ENCODE assay signal across 1 cellular context in genomic region chr7:17184805-17185689, GRCh38.
TF ChIP-seq lines count a peak whose summit lies in the region.

No MANE protein-coding gene starts in this region.

TF ChIP-seq in HepG2, 621 proteins besides CTCF, POLR2A, EP300 and RAD21 (continued from another document and continues in another):
- TF ChIP-seq, protein P1, sequence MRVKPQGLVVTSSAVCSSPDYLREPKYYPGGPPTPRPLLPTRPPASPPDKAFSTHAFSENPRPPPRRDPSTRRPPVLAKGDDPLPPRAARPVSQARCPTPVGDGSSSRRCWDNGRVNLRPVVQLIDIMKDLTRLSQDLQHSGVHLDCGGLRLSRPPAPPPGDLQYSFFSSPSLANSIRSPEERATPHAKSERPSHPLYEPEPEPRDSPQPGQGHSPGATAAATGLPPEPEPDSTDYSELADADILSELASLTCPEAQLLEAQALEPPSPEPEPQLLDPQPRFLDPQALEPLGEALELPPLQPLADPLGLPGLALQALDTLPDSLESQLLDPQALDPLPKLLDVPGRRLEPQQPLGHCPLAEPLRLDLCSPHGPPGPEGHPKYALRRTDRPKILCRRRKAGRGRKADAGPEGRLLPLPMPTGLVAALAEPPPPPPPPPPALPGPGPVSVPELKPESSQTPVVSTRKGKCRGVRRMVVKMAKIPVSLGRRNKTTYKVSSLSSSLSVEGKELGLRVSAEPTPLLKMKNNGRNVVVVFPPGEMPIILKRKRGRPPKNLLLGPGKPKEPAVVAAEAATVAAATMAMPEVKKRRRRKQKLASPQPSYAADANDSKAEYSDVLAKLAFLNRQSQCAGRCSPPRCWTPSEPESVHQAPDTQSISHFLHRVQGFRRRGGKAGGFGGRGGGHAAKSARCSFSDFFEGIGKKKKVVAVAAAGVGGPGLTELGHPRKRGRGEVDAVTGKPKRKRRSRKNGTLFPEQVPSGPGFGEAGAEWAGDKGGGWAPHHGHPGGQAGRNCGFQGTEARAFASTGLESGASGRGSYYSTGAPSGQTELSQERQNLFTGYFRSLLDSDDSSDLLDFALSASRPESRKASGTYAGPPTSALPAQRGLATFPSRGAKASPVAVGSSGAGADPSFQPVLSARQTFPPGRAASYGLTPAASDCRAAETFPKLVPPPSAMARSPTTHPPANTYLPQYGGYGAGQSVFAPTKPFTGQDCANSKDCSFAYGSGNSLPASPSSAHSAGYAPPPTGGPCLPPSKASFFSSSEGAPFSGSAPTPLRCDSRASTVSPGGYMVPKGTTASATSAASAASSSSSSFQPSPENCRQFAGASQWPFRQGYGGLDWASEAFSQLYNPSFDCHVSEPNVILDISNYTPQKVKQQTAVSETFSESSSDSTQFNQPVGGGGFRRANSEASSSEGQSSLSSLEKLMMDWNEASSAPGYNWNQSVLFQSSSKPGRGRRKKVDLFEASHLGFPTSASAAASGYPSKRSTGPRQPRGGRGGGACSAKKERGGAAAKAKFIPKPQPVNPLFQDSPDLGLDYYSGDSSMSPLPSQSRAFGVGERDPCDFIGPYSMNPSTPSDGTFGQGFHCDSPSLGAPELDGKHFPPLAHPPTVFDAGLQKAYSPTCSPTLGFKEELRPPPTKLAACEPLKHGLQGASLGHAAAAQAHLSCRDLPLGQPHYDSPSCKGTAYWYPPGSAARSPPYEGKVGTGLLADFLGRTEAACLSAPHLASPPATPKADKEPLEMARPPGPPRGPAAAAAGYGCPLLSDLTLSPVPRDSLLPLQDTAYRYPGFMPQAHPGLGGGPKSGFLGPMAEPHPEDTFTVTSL (CRISPR knock-in tag; IDR thresholded peaks at IDR 0.05; ENCODE audit: borderline replicate concordance), result peak; percentile 96; the same call in 1 of the 2 replicates
- TF ChIP-seq THAP11 (CRISPR knock-in tag; IDR thresholded peaks at IDR 0.05) (peak; percentile 44; the same call in 1 of the 2 replicates), BCL6 (CRISPR knock-in tag; IDR thresholded peaks at IDR 0.05) (peak; percentile 88), ZFP37 (CRISPR knock-in tag; IDR thresholded peaks at IDR 0.05; ENCODE audit: borderline replicate concordance) (no peak), TEAD3 (CRISPR knock-in tag; optimal IDR thresholded peaks at IDR 0.05; ENCODE audit: borderline replicate concordance) (peak; percentile 67), IKZF4 (CRISPR knock-in tag; IDR thresholded peaks at IDR 0.05; ENCODE audit: borderline replicate concordance, low read depth, not compliant biosample characterization) (no peak), NR2F2 (IDR thresholded peaks at IDR 0.05; ENCODE audit: borderline replicate concordance, low read depth) (0 out of 2 replicates have a peak, but pooled peaks have one; percentile 38), CSRNP1 (CRISPR knock-in tag; IDR thresholded peaks at IDR 0.05) (no peak), RCOR2 (CRISPR knock-in tag; IDR thresholded peaks at IDR 0.05) (peak; percentile 87; the same call in 1 of the 2 replicates), JUN (CRISPR knock-in tag; IDR thresholded peaks at IDR 0.05) (no peak), CCAR2 (optimal IDR thresholded peaks at IDR 0.05; ENCODE audit: low read depth, low read length) (no peak), HMG20A (CRISPR knock-in tag; IDR thresholded peaks at IDR 0.05; ENCODE audit: borderline replicate concordance) (peak; percentile 96; the same call in 1 of the 2 replicates), ZBTB43 (CRISPR knock-in tag; conservative IDR thresholded peaks at IDR 0.05) (peak; percentile 50; the same call in 1 of the 2 replicates), SAP130 (CRISPR knock-in tag; IDR thresholded peaks at IDR 0.05; ENCODE audit: low read depth) (peak; percentile 77), HNF1A (IDR thresholded peaks at IDR 0.05; ENCODE audit: low read depth) (peak; percentile 73), HNF1A (CRISPR knock-in tag; IDR thresholded peaks at IDR 0.05; ENCODE audit: borderline replicate concordance) (peak; percentile 86; the same call in 1 of the 2 replicates), SATB2 (CRISPR knock-in tag; IDR thresholded peaks at IDR 0.05) (no peak), HNF1B (CRISPR knock-in tag; IDR thresholded peaks at IDR 0.05) (no peak), HIVEP1 (CRISPR knock-in tag; IDR thresholded peaks at IDR 0.05) (no peak), ZBTB38 (CRISPR knock-in tag; IDR thresholded peaks at IDR 0.05) (no peak)
- TF ChIP-seq, protein P2, sequence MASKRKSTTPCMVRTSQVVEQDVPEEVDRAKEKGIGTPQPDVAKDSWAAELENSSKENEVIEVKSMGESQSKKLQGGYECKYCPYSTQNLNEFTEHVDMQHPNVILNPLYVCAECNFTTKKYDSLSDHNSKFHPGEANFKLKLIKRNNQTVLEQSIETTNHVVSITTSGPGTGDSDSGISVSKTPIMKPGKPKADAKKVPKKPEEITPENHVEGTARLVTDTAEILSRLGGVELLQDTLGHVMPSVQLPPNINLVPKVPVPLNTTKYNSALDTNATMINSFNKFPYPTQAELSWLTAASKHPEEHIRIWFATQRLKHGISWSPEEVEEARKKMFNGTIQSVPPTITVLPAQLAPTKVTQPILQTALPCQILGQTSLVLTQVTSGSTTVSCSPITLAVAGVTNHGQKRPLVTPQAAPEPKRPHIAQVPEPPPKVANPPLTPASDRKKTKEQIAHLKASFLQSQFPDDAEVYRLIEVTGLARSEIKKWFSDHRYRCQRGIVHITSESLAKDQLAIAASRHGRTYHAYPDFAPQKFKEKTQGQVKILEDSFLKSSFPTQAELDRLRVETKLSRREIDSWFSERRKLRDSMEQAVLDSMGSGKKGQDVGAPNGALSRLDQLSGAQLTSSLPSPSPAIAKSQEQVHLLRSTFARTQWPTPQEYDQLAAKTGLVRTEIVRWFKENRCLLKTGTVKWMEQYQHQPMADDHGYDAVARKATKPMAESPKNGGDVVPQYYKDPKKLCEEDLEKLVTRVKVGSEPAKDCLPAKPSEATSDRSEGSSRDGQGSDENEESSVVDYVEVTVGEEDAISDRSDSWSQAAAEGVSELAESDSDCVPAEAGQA (IDR thresholded peaks at IDR 0.05; ENCODE audit: low read depth), result no peak
- TF ChIP-seq, protein P2 (CRISPR knock-in tag; IDR thresholded peaks at IDR 0.05; ENCODE audit: borderline replicate concordance), result no peak
- TF ChIP-seq, protein P3, sequence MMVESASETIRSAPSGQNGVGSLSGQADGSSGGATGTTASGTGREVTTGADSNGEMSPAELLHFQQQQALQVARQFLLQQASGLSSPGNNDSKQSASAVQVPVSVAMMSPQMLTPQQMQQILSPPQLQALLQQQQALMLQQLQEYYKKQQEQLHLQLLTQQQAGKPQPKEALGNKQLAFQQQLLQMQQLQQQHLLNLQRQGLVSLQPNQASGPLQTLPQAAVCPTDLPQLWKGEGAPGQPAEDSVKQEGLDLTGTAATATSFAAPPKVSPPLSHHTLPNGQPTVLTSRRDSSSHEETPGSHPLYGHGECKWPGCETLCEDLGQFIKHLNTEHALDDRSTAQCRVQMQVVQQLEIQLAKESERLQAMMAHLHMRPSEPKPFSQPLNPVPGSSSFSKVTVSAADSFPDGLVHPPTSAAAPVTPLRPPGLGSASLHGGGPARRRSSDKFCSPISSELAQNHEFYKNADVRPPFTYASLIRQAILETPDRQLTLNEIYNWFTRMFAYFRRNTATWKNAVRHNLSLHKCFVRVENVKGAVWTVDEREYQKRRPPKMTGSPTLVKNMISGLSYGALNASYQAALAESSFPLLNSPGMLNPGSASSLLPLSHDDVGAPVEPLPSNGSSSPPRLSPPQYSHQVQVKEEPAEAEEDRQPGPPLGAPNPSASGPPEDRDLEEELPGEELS (CRISPR knock-in tag; IDR thresholded peaks at IDR 0.05), result peak; percentile 97
- TF ChIP-seq, protein P4, sequence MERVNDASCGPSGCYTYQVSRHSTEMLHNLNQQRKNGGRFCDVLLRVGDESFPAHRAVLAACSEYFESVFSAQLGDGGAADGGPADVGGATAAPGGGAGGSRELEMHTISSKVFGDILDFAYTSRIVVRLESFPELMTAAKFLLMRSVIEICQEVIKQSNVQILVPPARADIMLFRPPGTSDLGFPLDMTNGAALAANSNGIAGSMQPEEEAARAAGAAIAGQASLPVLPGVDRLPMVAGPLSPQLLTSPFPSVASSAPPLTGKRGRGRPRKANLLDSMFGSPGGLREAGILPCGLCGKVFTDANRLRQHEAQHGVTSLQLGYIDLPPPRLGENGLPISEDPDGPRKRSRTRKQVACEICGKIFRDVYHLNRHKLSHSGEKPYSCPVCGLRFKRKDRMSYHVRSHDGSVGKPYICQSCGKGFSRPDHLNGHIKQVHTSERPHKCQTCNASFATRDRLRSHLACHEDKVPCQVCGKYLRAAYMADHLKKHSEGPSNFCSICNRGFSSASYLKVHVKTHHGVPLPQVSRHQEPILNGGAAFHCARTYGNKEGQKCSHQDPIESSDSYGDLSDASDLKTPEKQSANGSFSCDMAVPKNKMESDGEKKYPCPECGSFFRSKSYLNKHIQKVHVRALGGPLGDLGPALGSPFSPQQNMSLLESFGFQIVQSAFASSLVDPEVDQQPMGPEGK (CRISPR knock-in tag; IDR thresholded peaks at IDR 0.05), result no peak; the same call in 1 of the 2 replicates
